Comparison of ENCODE assay signal across 23 cellular contexts in the genomic region with DNA sequence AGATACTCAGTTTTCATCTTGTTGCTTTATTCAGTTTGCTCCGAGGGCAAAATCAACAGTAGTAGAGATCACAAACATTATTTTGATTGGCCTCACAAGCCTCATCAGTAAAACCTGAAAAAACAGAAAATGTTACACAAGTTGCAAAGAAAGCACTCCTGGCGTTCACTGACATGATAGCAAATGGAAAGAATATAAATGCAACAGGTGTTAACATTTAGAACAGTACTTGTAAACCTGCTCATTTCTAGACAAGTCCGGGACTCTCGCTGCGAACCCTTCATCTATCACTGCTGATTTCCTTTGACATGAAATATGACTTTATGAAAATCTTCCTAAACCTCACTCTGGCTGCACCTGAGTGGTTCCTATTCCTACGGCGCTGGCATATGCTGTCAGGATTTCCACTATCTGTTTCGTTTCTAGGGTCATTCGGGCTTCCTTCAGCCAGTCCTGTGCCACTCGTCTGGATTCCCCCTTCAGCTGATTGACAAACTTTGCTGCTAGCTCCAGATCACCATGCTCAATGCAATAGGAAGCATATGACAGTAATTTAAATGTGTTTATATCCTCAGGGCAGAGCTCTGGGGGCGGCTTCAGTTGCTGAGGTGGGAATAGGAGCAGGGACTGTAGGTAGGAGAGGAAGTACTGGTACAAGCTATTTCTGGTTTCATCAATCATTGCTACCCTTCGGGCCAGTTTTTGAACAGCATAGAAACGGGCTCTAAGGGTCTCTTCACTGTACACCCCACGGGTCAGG. TPM values are rescaled to one million over a fixed set of nuclear protein-coding genes. Genes with fewer than 3 reads are reported as not detected.
DNase-seq lines count a peak whose midpoint lies in the region; ATAC-seq and TF ChIP-seq lines count a peak whose summit lies in the region.
"Had no signal": no experiment of that assay in that cellular context is flagged by ENCODE, and none has a peak within 500 bp of the region (broad histone marks: within the 10 kb centered on the region; RNA-seq: fewer than 3 reads in every experiment).

No MANE protein-coding gene starts in this region.

- H3K79me2 ChIP-seq in DND-41 (ENCODE audit: insufficient read depth, low read length) = no peaks in the 10 kb centered on the region
- H3K79me2 ChIP-seq: hepatocyte had no signal

- H3K4me1 Mint-ChIP-seq in CD4-positive, alpha-beta T cell (ENCODE audit: low read depth) = peaks cover 15% of the 10 kb centered on the region
- peaks cover 5% of the 10 kb centered on the region for H3K4me1 Mint-ChIP-seq in activated CD8-positive, alpha-beta T cell treated with anti-CD3 and anti-CD28 coated beads, Interleukin-2, amount 10 ng/mL, durations not matched to agents 7 days and 5 days (ENCODE audit: low read depth)
- H3K4me1 Mint-ChIP-seq in memory B cell = no peaks in the 10 kb centered on the region

- no peak for ATAC-seq in CD4-positive, alpha-beta T cell (ENCODE audit: poor library complexity)
- ATAC-seq in DND-41 (ENCODE audit: insufficient read depth, low read depth) (peak; percentile 18; the same call in 1 of the 3 replicates), memory B cell (ENCODE audit: low read depth) (no peak)
- ATAC-seq in activated CD8-positive, alpha-beta T cell treated with anti-CD3 and anti-CD28 coated beads, Interleukin-2, amount 10 ng/mL, durations not matched to agents 7 days and 5 days = no peak
- ATAC-seq: activated T-helper 17 cell treated with anti-CD3 and anti-CD28 coated beads, Interleukin-2, amount 50 U/mL, for 72 hours; foreskin keratinocyte; left ventricle myocardium superior had no signal

- peaks cover 91% of the 10 kb centered on the region for H3K36me3 ChIP-seq in DND-41 (ENCODE audit: insufficient read depth, low read length)

- no peak for DNase-seq in CD4-positive, alpha-beta T cell
- DNase-seq in DND-41 = no peak
- no peak for DNase-seq in activated CD8-positive, alpha-beta T cell treated with anti-CD3 and anti-CD28 coated beads, Interleukin-2, amount 10 ng/mL, durations not matched to agents 7 days and 5 days
- no peak for DNase-seq in memory B cell (ENCODE audit: low spot score in 2 of 2)
- DNase-seq in KBM-7 = no peak
- DNase-seq in NAMALWA (ENCODE audit: low spot score) = no peak
- DNase-seq in NCI-H748 treated with DMSO at 0.1 percent for 48 hours (lab: John Stamatoyannopoulos, UW) = no peak
- no peak for DNase-seq in coronary artery (ENCODE audit: low spot score)
- DNase-seq: DMS 273 treated with DMSO at 0.1 percent for 48 hours; erythroblast; foreskin keratinocyte; GDM1; left ventricle myocardium superior; NCI-H1048; NCI-H187 treated with DMSO at 0.1 percent for 48 hours; NCI-H2227 treated with DMSO at 0.1 percent for 48 hours; retina; stimulated activated CD4-positive, alpha-beta T cell treated with anti-CD3 and anti-CD28 coated beads, Interleukin-4, amount 100 ng/mL, for 4 hours had no signal

- no peak overlapping the region for H2AFZ ChIP-seq in DND-41 (ENCODE audit: low read depth, low read length)
- H2AFZ ChIP-seq: hepatocyte had no signal

- intact Hi-C loops in CD4-positive, alpha-beta T cell (cut with DNase I, micrococcal nuclease) = no loop called here

- in situ Hi-C loops in KBM-7 (cut with MboI; ENCODE audit: low pct_unique_long_range_greater_than_20kb, low sequenced_read_pairs) = no loop called here

- no peak overlapping the region for H3K4me3 ChIP-seq in DND-41 (ENCODE audit: low read depth in 1 of 2, low read length in 2 of 2)
- no peak overlapping the region for H3K4me3 ChIP-seq in coronary artery
- H3K4me3 ChIP-seq: hepatocyte had no signal

- no peaks in the 10 kb centered on the region for H3K9me3 Mint-ChIP-seq in CD4-positive, alpha-beta T cell
- no peaks in the 10 kb centered on the region for H3K9me3 Mint-ChIP-seq in activated CD8-positive, alpha-beta T cell treated with anti-CD3 and anti-CD28 coated beads, Interleukin-2, amount 10 ng/mL, durations not matched to agents 7 days and 5 days (ENCODE audit: insufficient read depth)
- no peaks in the 10 kb centered on the region for H3K9me3 Mint-ChIP-seq in memory B cell
- H3K9me3 Mint-ChIP-seq: activated T-helper 17 cell treated with anti-CD3 and anti-CD28 coated beads, Interleukin-2, amount 50 U/mL, for 72 hours; T-helper 2 cell treated with Interferon-gamma antibody and Interleukin-4, amounts not matched to agents 5 μg/mL and 100 μg/mL, for 36 hours had no signal

- no peaks in the 10 kb centered on the region for H3K9me3 ChIP-seq in CD4-positive, alpha-beta T cell (ENCODE audit: control insufficient read depth, low read length)
- H3K9me3 ChIP-seq in DND-41 (ENCODE audit: insufficient read depth, low read length, severe bottlenecking) = no peaks in the 10 kb centered on the region
- H3K9me3 ChIP-seq: neutrophil had no signal

- CTCF ChIA-PET in CD4-positive, alpha-beta T cell (lab: Charles Lee) = no interaction called here
- CTCF ChIA-PET in activated CD8-positive, alpha-beta T cell treated with anti-CD3 and anti-CD28 coated beads, Interleukin-2, amount 10 ng/mL, durations not matched to agents 7 days and 5 days (lab: Charles Lee) = no interaction called here

- TF ChIP-seq CTCF in CD4-positive, alpha-beta T cell (IDR thresholded peaks at IDR 0.05) = no peak
- TF ChIP-seq CTCF in DND-41 (IDR thresholded peaks at IDR 0.05; ENCODE audit: borderline replicate concordance, extremely low read depth, low read length, poor library complexity, severe bottlenecking) (no peak), coronary artery (IDR thresholded peaks at IDR 0.05) (no peak)

- no peaks in the 10 kb centered on the region for H3K4me1 ChIP-seq in DND-41 (ENCODE audit: insufficient read depth, low read length)
- H3K4me1 ChIP-seq: foreskin keratinocyte had no signal

- no peak overlapping the region for H3K4me2 ChIP-seq in DND-41 (ENCODE audit: insufficient read depth, low read length)
- H3K4me2 ChIP-seq: hepatocyte, KMS-11 had no signal

- H3K27ac ChIP-seq in CD4-positive, alpha-beta T cell (ENCODE audit: low read depth, low read length) = no peak overlapping the region
- no peak overlapping the region for H3K27ac ChIP-seq in DND-41 (ENCODE audit: low read length)
- no peak overlapping the region for H3K27ac ChIP-seq in coronary artery
- H3K27ac ChIP-seq: foreskin keratinocyte, hepatocyte, KMS-11 had no signal

- no peak overlapping the region for H3K4me3 Mint-ChIP-seq in CD4-positive, alpha-beta T cell
- H3K4me3 Mint-ChIP-seq in activated CD8-positive, alpha-beta T cell treated with anti-CD3 and anti-CD28 coated beads, Interleukin-2, amount 10 ng/mL, durations not matched to agents 7 days and 5 days = no peak overlapping the region
- H3K4me3 Mint-ChIP-seq in memory B cell = no peak overlapping the region
- H3K4me3 Mint-ChIP-seq: activated T-helper 17 cell treated with anti-CD3 and anti-CD28 coated beads, Interleukin-2, amount 50 U/mL, for 72 hours; T-helper 2 cell treated with Interferon-gamma antibody and Interleukin-4, amounts not matched to agents 5 μg/mL and 100 μg/mL, for 36 hours had no signal

- no peaks in the 10 kb centered on the region for H3K27me3 Mint-ChIP-seq in CD4-positive, alpha-beta T cell
- H3K27me3 Mint-ChIP-seq in activated CD8-positive, alpha-beta T cell treated with anti-CD3 and anti-CD28 coated beads, Interleukin-2, amount 10 ng/mL, durations not matched to agents 7 days and 5 days (ENCODE audit: low read depth) = no peaks in the 10 kb centered on the region
- H3K27me3 Mint-ChIP-seq in memory B cell = no peaks in the 10 kb centered on the region
- H3K27me3 Mint-ChIP-seq: activated T-helper 17 cell treated with anti-CD3 and anti-CD28 coated beads, Interleukin-2, amount 50 U/mL, for 72 hours had no signal

- H3K27ac Mint-ChIP-seq in CD4-positive, alpha-beta T cell = peak overlapping the region; percentile 20
- peak overlapping the region; percentile 4 for H3K27ac Mint-ChIP-seq in activated CD8-positive, alpha-beta T cell treated with anti-CD3 and anti-CD28 coated beads, Interleukin-2, amount 10 ng/mL, durations not matched to agents 7 days and 5 days
- peak overlapping the region; percentile 35 for H3K27ac Mint-ChIP-seq in memory B cell
- H3K27ac Mint-ChIP-seq: activated T-helper 17 cell treated with anti-CD3 and anti-CD28 coated beads, Interleukin-2, amount 50 U/mL, for 72 hours; T-helper 2 cell treated with Interferon-gamma antibody and Interleukin-4, amounts not matched to agents 5 μg/mL and 100 μg/mL, for 36 hours had no signal

- peaks cover 88% of the 10 kb centered on the region for H3K36me3 Mint-ChIP-seq in CD4-positive, alpha-beta T cell (ENCODE audit: low read depth)
- H3K36me3 Mint-ChIP-seq in activated CD8-positive, alpha-beta T cell treated with anti-CD3 and anti-CD28 coated beads, Interleukin-2, amount 10 ng/mL, durations not matched to agents 7 days and 5 days (ENCODE audit: low read depth) = peaks cover 67% of the 10 kb centered on the region
- H3K36me3 Mint-ChIP-seq in memory B cell = peaks cover 26% of the 10 kb centered on the region

- H4K20me1 ChIP-seq in DND-41 (ENCODE audit: insufficient read depth, low read length) = no peaks in the 10 kb centered on the region

- no peak overlapping the region for H3K9ac ChIP-seq in DND-41 (ENCODE audit: low read depth, low read length)
- H3K9ac ChIP-seq: KMS-11 had no signal

- H3K27me3 ChIP-seq in CD4-positive, alpha-beta T cell (ENCODE audit: control insufficient read depth, insufficient read depth, low read length) = no peaks in the 10 kb centered on the region
- no peaks in the 10 kb centered on the region for H3K27me3 ChIP-seq in DND-41 (ENCODE audit: insufficient read depth, low read length, poor library complexity)
- H3K27me3 ChIP-seq: foreskin keratinocyte, hepatocyte, neutrophil had no signal

- POLR2A ChIA-PET in CD4-positive, alpha-beta T cell (lab: Charles Lee) = interaction anchor here (0.8 kb wide), 1 partner anchor 297 kb away, joined by 3 read pairs; a partner anchor contains a TSS
- POLR2A ChIA-PET in activated CD8-positive, alpha-beta T cell treated with anti-CD3 and anti-CD28 coated beads, Interleukin-2, amount 10 ng/mL, durations not matched to agents 7 days and 5 days (lab: Charles Lee) = no interaction called here

RNA-seq across cellular contexts. Expression of a gene that starts 38.1 kb away (rescaled TPM):
- 100 to 1,000 TPM; 154 to 161 TPM for total RNA-seq in CD4-positive, alpha-beta T cell
- 100 to 1,000 TPM; 136 to 139 TPM for total RNA-seq in activated CD8-positive, alpha-beta T cell treated with anti-CD3 and anti-CD28 coated beads, Interleukin-2, amount 10 ng/mL, durations not matched to agents 7 days and 5 days

RNA-seq across cellular contexts. Expression of a gene that starts 38.4 kb away (rescaled TPM):
- total RNA-seq in CD4-positive, alpha-beta T cell = 10 to 100 TPM; 13.1 to 13.4 TPM
- total RNA-seq in activated CD8-positive, alpha-beta T cell treated with anti-CD3 and anti-CD28 coated beads, Interleukin-2, amount 10 ng/mL, durations not matched to agents 7 days and 5 days = 10 to 100 TPM; 40.8 to 41.5 TPM

RNA-seq across cellular contexts. Expression of a gene that starts 51.2 kb away (rescaled TPM):
- total RNA-seq in CD4-positive, alpha-beta T cell = 10 to 100 TPM; 39.5 to 40.8 TPM
- 100 to 1,000 TPM; 126 to 132 TPM for total RNA-seq in activated CD8-positive, alpha-beta T cell treated with anti-CD3 and anti-CD28 coated beads, Interleukin-2, amount 10 ng/mL, durations not matched to agents 7 days and 5 days

RNA-seq across cellular contexts. Expression of a gene that starts 55.2 kb away (rescaled TPM):
- total RNA-seq in CD4-positive, alpha-beta T cell = 1 to 10 TPM; 5.4 to 6.1 TPM
- 10 to 100 TPM; 55.7 to 58.4 TPM for total RNA-seq in activated CD8-positive, alpha-beta T cell treated with anti-CD3 and anti-CD28 coated beads, Interleukin-2, amount 10 ng/mL, durations not matched to agents 7 days and 5 days
